In the genomic region with DNA sequence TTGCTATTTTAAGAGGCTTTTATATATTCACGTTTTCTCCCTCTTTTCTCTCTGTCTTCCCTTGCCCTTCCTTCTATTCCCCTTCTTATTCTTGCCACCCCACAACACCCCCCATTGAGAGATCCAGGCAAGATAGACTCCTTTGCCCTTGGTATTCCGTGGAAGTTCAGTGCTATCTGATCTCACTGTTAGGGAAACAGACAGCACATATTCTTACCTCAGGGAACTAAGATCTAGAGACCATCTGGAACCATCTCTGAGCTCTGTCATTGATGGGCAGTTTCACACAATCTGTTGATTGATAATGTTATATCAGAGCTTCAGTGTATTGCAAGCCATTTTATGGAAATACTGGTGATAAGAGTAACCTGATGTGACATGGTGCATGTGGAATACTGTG, we compare ENCODE assay signal across 20 cellular contexts.
"Had no signal": no experiment of that assay in that cellular context is flagged by ENCODE, and none has a peak within 500 bp of the region (broad histone marks: within the 10 kb centered on the region; RNA-seq: fewer than 3 reads in every experiment).

No MANE protein-coding gene starts in this region.

- H3K4me3 Mint-ChIP-seq: activated naive CD8-positive, alpha-beta T cell treated with anti-CD3 and anti-CD28 coated beads, Interleukin-2, amount 10 ng/mL, durations not matched to agents 7 days and 5 days; effector memory CD8-positive, alpha-beta T cell; neural progenitor cell; stimulated activated naive CD8-positive, alpha-beta T cell treated with anti-CD3 and anti-CD28 coated beads, Interleukin-15, Interleukin-2, amounts not matched to agents 100 ng/mL and 50 ng/mL, for 24 hours had no signal

- H3K27me3 ChIP-seq: body of pancreas, neural progenitor cell, tibial nerve, vagina had no signal

- H3K27me3 Mint-ChIP-seq: activated naive CD8-positive, alpha-beta T cell treated with anti-CD3 and anti-CD28 coated beads, Interleukin-2, amount 10 ng/mL, durations not matched to agents 7 days and 5 days; effector memory CD8-positive, alpha-beta T cell; naive B cell; stimulated activated naive CD8-positive, alpha-beta T cell treated with anti-CD3 and anti-CD28 coated beads, Interleukin-15, Interleukin-2, amounts not matched to agents 100 ng/mL and 50 ng/mL, for 24 hours had no signal

- H3K9ac ChIP-seq: neural progenitor cell had no signal

- DNase-seq: activated CD4-positive, alpha-beta T cell treated with anti-CD3 and anti-CD28 coated beads for 1 hour; activated CD4-positive, alpha-beta T cell treated with anti-CD3 and anti-CD28 coated beads, Interleukin-2, amount 50 U/mL, for 48 hours; activated naive CD8-positive, alpha-beta T cell treated with anti-CD3 and anti-CD28 coated beads, Interleukin-2, amount 10 ng/mL, durations not matched to agents 7 days and 5 days; amygdala; body of pancreas; effector memory CD8-positive, alpha-beta T cell; mucosa of descending colon; naive B cell; psoas muscle; right cardiac atrium; stimulated activated CD4-positive, alpha-beta T cell treated with anti-CD3 and anti-CD28 coated beads, Interleukin-2, amount 100 ng/mL, for 24 hours; T-helper 2 cell had no signal

- H3K27ac ChIP-seq: body of pancreas, neural progenitor cell, psoas muscle, tibial nerve, vagina, VCaP had no signal

- H3K27ac Mint-ChIP-seq: activated naive CD8-positive, alpha-beta T cell treated with anti-CD3 and anti-CD28 coated beads, Interleukin-2, amount 10 ng/mL, durations not matched to agents 7 days and 5 days; neural progenitor cell; stimulated activated naive CD8-positive, alpha-beta T cell treated with anti-CD3 and anti-CD28 coated beads, Interleukin-15, Interleukin-2, amounts not matched to agents 100 ng/mL and 50 ng/mL, for 24 hours had no signal

- FAIRE-seq: keratinocyte had no signal

- ATAC-seq: body of pancreas; effector memory CD8-positive, alpha-beta T cell; left lobe of liver; mucosa of descending colon; psoas muscle; right cardiac atrium had no signal

- H3K9me3 Mint-ChIP-seq: activated naive CD8-positive, alpha-beta T cell treated with anti-CD3 and anti-CD28 coated beads, Interleukin-2, amount 10 ng/mL, durations not matched to agents 7 days and 5 days; effector memory CD8-positive, alpha-beta T cell; stimulated activated naive CD8-positive, alpha-beta T cell treated with anti-CD3 and anti-CD28 coated beads, Interleukin-15, Interleukin-2, amounts not matched to agents 100 ng/mL and 50 ng/mL, for 24 hours had no signal

- H3K4me3 ChIP-seq: body of pancreas, lung, mucosa of descending colon, neural progenitor cell, psoas muscle, tibial nerve, vagina had no signal

- H3K36me3 ChIP-seq: neural progenitor cell, tibial nerve, vagina had no signal

- H3K9me3 ChIP-seq: body of pancreas, mucosa of descending colon, psoas muscle, tibial nerve, vagina had no signal
